In the genomic region with DNA sequence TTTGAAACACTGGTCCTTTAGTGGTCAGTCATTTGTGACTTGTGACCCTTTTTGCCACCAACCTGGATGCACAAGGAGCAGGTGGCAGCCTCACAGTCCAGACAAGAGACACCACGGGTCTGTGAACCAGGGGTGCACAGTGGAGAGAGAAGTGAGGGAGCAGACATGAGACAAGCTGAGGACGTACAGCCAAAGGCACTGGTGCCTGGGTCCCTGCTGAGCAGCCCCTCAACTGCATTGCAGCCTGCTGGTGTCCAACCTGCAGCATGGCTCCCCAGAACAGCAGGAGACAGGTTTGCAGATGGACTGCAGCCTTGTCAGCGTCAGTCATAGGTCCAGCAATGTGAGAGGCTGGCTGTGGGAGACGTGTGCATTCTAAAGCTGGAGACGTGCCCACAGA, we compare ENCODE assay signal across 14 cellular contexts.
DNase-seq lines count a peak whose midpoint lies in the region; ATAC-seq and TF ChIP-seq lines count a peak whose summit lies in the region.
"Had no signal": no experiment of that assay in that cellular context is flagged by ENCODE, and none has a peak within 500 bp of the region (broad histone marks: within the 10 kb centered on the region; RNA-seq: fewer than 3 reads in every experiment).

No MANE protein-coding gene starts in this region.

- no peaks in the 10 kb centered on the region for H3K27me3 ChIP-seq in right lobe of liver

- H3K4me3 Mint-ChIP-seq in type B pancreatic cell = no peak overlapping the region
- H3K4me3 Mint-ChIP-seq: CD4-positive, alpha-beta T cell had no signal

- H3K4me3 ChIP-seq in HEK293 (ENCODE audit: low read depth, low read length) = no peak overlapping the region
- no peak overlapping the region for H3K4me3 ChIP-seq in right lobe of liver
- H3K4me3 ChIP-seq: GM23248, HAP-1 had no signal

- no peaks in the 10 kb centered on the region for H3K9me3 ChIP-seq in HEK293 (ENCODE audit: control insufficient read depth, insufficient read depth, low read depth, low read length)
- H3K9me3 ChIP-seq in right lobe of liver = no peaks in the 10 kb centered on the region
- H3K9me3 ChIP-seq: Caco-2, HAP-1 had no signal

- no peaks in the 10 kb centered on the region for H3K36me3 ChIP-seq in HEK293 (ENCODE audit: control insufficient read depth in 2 of 2, insufficient read depth in 1 of 2, low read length in 2 of 2)
- no peaks in the 10 kb centered on the region for H3K36me3 ChIP-seq in right lobe of liver
- H3K36me3 ChIP-seq: HAP-1 had no signal

- H3K27ac Mint-ChIP-seq in type B pancreatic cell = no peak overlapping the region
- H3K27ac Mint-ChIP-seq: CD4-positive, alpha-beta T cell had no signal

- H3K4me1 ChIP-seq in HEK293 (ENCODE audit: control insufficient read depth, insufficient read depth, low read length) = 0 out of 2 replicates have a peak, but pooled peaks cover 3% of the 10 kb centered on the region
- H3K4me1 ChIP-seq in right lobe of liver = no peaks in the 10 kb centered on the region
- H3K4me1 ChIP-seq: HAP-1 had no signal

- no peaks in the 10 kb centered on the region for H3K4me1 Mint-ChIP-seq in type B pancreatic cell (ENCODE audit: unreplicated experiment)

- CTCF ChIA-PET in HEK293 (lab: Yijun Ruan, JAX) = no interaction called here

- DNase-seq in ecto neural progenitor cell (ENCODE audit: low spot score) (peak; percentile 31), mesenteric fat pad (ENCODE audit: low spot score) (peak; percentile 71), type B pancreatic cell (ENCODE audit: extremely low spot score, unreplicated experiment) (peak; percentile 34), Ammon's horn (ENCODE audit: low spot score) (no peak), right lobe of liver (no peak)
- DNase-seq in activated effector memory CD4-positive, alpha-beta T cell treated with anti-CD3 and anti-CD28 coated beads, Interleukin-2, amount 50 U/mL, for 16 hours = no peak
- DNase-seq: ACHN; Caco-2; CD4-positive, alpha-beta T cell; GM23248; IMR-90 had no signal

- no peak overlapping the region for H3K27ac ChIP-seq in HEK293 (ENCODE audit: extremely low read depth, low read depth, low read length)
- no peak overlapping the region for H3K27ac ChIP-seq in right lobe of liver
- H3K27ac ChIP-seq: C4-2B, GM23248 had no signal

- no peaks in the 10 kb centered on the region for H3K36me3 Mint-ChIP-seq in type B pancreatic cell

- 55% methylated on average over 5 of the region's 5 CpGs for WGBS in right lobe of liver (ENCODE audit: insufficient coverage, low coverage, low lambda C conversion rate, missing lambda C conversion rate)

- ATAC-seq in right lobe of liver = no peak

- TF ChIP-seq POLR2A in right lobe of liver (IDR thresholded peaks at IDR 0.05) = no peak

- POLR2A ChIA-PET in HEK293 (lab: Yijun Ruan, JAX) = no interaction called here

- intact Hi-C loops in right lobe of liver (cut with DNase I) = no loop called here

- TF ChIP-seq CTCF in HEK293 (tag by site-specific recombination; IDR thresholded peaks at IDR 0.05) (no peak), type B pancreatic cell (conservative IDR thresholded peaks at IDR 0.05) (no peak), right lobe of liver (IDR thresholded peaks at IDR 0.05) (no peak)

- H3K9me3 Mint-ChIP-seq in type B pancreatic cell = peaks cover 13% of the 10 kb centered on the region
- H3K9me3 Mint-ChIP-seq: CD4-positive, alpha-beta T cell had no signal

- H3K27me3 Mint-ChIP-seq in type B pancreatic cell = no peaks in the 10 kb centered on the region

TF ChIP-seq in HEK293, 187 proteins besides CTCF, POLR2A, EP300 and RAD21:
- TF ChIP-seq ZIC2 (tag by site-specific recombination; IDR thresholded peaks at IDR 0.05) = peak; percentile 58
- TF ChIP-seq, protein P1, sequence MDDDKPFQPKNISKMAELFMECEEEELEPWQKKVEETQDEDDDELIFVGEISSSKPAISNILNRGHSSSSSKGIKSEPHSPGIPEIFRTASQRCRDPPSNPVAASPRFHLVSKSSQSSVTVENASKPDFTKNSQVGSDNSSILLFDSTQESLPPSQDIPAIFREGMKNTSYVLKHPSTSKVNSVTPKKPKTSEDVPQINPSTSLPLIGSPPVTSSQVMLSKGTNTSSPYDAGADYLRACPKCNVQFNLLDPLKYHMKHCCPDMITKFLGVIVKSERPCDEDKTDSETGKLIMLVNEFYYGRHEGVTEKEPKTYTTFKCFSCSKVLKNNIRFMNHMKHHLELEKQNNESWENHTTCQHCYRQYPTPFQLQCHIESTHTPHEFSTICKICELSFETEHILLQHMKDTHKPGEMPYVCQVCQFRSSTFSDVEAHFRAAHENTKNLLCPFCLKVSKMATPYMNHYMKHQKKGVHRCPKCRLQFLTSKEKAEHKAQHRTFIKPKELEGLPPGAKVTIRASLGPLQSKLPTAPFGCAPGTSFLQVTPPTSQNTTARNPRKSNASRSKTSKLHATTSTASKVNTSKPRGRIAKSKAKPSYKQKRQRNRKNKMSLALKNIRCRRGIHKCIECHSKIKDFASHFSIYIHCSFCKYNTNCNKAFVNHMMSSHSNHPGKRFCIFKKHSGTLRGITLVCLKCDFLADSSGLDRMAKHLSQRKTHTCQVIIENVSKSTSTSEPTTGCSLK (tag by site-specific recombination; IDR thresholded peaks at IDR 0.05) = no peak
- no peak for TF ChIP-seq ZNF324 (tag by site-specific recombination; IDR thresholded peaks at IDR 0.05)
- no peak for TF ChIP-seq ZNF140 (tag by site-specific recombination; IDR thresholded peaks at IDR 0.05)
- TF ChIP-seq ELK4 (IDR thresholded peaks at IDR 0.05; ENCODE audit: borderline replicate concordance, low read depth, low read length) = no peak
- no peak for TF ChIP-seq ZNF664 (tag by site-specific recombination; IDR thresholded peaks at IDR 0.05)
- TF ChIP-seq, protein P2, sequence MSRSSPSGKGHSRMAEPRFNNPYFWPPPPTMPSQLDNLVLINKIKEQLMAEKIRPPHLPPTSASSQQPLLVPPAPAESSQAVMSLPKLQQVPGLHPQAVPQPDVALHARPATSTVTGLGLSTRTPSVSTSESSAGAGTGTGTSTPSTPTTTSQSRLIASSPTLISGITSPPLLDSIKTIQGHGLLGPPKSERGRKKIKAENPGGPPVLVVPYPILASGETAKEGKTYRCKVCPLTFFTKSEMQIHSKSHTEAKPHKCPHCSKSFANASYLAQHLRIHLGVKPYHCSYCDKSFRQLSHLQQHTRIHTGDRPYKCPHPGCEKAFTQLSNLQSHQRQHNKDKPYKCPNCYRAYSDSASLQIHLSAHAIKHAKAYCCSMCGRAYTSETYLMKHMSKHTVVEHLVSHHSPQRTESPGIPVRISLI (tag by site-specific recombination; IDR thresholded peaks at IDR 0.05) = no peak

Comparison
In these comparisons a context has a peak if more than half of its experiments do, and no peak if none do; other contexts are left out.
1. DNase-seq: peak in ecto neural progenitor cell (single experiment), mesenteric fat pad (single experiment) and type B pancreatic cell (single experiment); none in Ammon's horn (single experiment), activated effector memory CD4-positive, alpha-beta T cell treated with anti-CD3 and anti-CD28 coated beads, Interleukin-2, amount 50 U/mL, for 16 hours (single experiment) and right lobe of liver (0 of 3).